ENCODE assay signal across 1 cellular context in the genomic region with DNA sequence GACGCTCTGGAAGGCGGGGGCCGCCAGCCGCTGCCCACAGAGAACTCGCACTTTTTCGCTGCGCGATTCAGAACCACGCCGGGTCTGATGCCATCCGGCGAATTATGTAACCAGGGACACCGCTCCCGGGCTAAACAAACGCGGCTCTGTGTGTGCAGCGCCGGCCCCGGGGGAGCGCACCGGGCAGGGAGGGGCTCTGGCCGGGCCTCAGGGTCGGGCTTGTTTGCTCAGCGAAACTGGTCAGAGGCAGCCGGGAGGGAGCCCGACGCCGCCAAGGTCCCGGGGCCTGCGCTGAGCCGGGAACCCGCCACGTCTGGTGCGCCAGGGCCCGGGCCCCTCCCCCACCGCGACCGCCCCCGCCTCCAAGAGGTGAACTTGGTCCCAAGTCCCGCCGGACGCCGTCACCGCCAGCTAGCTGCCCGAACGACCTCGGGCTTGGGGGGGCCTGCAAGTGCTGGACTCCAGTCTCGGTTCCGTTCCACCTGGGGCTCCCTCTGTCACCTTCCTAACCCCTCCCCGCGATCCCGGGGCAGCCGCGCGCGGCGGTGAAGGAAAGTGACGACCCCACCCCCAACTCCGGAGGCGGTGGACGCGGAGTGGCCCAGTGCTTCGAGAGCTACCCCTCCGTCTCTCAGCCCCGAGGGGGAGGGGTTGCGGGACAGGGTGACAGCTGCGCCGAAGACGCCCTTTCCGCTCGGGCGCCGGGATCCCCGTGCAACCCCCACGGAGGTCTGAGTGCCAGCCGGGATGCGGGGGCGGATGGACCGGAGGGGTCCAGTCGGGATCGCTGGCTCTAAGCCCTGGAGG.
TF ChIP-seq lines count a peak whose summit lies in the region.

No MANE protein-coding gene starts in this region.

TF ChIP-seq in HepG2, 621 proteins besides CTCF, POLR2A, EP300 and RAD21 (continued from another document and continues in another):
- TF ChIP-seq, protein P1, sequence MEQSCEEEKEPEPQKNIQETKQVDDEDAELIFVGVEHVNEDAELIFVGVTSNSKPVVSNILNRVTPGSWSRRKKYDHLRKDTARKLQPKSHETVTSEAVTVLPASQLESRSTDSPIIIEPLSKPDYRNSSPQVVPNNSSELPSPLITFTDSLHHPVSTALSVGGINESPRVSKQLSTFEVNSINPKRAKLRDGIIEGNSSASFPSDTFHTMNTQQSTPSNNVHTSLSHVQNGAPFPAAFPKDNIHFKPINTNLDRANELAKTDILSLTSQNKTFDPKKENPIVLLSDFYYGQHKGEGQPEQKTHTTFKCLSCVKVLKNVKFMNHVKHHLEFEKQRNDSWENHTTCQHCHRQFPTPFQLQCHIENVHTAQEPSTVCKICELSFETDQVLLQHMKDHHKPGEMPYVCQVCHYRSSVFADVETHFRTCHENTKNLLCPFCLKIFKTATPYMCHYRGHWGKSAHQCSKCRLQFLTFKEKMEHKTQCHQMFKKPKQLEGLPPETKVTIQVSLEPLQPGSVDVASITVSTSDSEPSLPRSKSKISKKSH (CRISPR knock-in tag; IDR thresholded peaks at IDR 0.05; ENCODE audit: borderline replicate concordance) = no peak
- TF ChIP-seq ADNP (CRISPR knock-in tag; IDR thresholded peaks at IDR 0.05) = no peak
- no peak for TF ChIP-seq ZNF766 (CRISPR knock-in tag; IDR thresholded peaks at IDR 0.05; ENCODE audit: borderline replicate concordance)
- TF ChIP-seq ZNF746 (CRISPR knock-in tag; IDR thresholded peaks at IDR 0.05) = peak; percentile 92
- TF ChIP-seq, protein P2, sequence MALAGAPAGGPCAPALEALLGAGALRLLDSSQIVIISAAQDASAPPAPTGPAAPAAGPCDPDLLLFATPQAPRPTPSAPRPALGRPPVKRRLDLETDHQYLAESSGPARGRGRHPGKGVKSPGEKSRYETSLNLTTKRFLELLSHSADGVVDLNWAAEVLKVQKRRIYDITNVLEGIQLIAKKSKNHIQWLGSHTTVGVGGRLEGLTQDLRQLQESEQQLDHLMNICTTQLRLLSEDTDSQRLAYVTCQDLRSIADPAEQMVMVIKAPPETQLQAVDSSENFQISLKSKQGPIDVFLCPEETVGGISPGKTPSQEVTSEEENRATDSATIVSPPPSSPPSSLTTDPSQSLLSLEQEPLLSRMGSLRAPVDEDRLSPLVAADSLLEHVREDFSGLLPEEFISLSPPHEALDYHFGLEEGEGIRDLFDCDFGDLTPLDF (CRISPR knock-in tag; IDR thresholded peaks at IDR 0.05) = peak; percentile 40; the same call in 1 of the 2 replicates
- TF ChIP-seq MBNL3 (CRISPR knock-in tag; conservative IDR thresholded peaks at IDR 0.05) = no peak
- TF ChIP-seq, protein P3, sequence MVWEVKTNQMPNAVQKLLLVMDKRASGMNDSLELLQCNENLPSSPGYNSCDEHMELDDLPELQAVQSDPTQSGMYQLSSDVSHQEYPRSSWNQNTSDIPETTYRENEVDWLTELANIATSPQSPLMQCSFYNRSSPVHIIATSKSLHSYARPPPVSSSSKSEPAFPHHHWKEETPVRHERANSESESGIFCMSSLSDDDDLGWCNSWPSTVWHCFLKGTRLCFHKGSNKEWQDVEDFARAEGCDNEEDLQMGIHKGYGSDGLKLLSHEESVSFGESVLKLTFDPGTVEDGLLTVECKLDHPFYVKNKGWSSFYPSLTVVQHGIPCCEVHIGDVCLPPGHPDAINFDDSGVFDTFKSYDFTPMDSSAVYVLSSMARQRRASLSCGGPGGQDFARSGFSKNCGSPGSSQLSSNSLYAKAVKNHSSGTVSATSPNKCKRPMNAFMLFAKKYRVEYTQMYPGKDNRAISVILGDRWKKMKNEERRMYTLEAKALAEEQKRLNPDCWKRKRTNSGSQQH (CRISPR knock-in tag; IDR thresholded peaks at IDR 0.05; ENCODE audit: low read depth) = 0 out of 2 replicates have a peak, but pooled peaks have one; percentile 9
- no peak for TF ChIP-seq ZNF704 (CRISPR knock-in tag; IDR thresholded peaks at IDR 0.05; ENCODE audit: borderline replicate concordance)
- peak; percentile 52; the same call in 1 of the 2 replicates for TF ChIP-seq ARNTL (CRISPR knock-in tag; IDR thresholded peaks at IDR 0.05)
- no peak for TF ChIP-seq JARID2 (CRISPR knock-in tag; IDR thresholded peaks at IDR 0.05; ENCODE audit: insufficient replicate concordance)
- no peak for TF ChIP-seq DNMT3B (CRISPR knock-in tag; conservative IDR thresholded peaks at IDR 0.05)
- TF ChIP-seq, protein P4, sequence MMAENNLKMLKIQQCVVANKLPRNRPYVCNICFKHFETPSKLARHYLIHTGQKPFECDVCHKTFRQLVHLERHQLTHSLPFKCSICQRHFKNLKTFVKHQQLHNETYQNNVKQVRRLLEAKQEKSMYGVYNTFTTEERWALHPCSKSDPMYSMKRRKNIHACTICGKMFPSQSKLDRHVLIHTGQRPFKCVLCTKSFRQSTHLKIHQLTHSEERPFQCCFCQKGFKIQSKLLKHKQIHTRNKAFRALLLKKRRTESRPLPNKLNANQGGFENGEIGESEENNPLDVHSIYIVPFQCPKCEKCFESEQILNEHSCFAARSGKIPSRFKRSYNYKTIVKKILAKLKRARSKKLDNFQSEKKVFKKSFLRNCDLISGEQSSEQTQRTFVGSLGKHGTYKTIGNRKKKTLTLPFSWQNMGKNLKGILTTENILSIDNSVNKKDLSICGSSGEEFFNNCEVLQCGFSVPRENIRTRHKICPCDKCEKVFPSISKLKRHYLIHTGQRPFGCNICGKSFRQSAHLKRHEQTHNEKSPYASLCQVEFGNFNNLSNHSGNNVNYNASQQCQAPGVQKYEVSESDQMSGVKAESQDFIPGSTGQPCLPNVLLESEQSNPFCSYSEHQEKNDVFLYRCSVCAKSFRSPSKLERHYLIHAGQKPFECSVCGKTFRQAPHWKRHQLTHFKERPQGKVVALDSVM (CRISPR knock-in tag; IDR thresholded peaks at IDR 0.05) = 0 out of 2 replicates have a peak, but pooled peaks have one; percentile 11
- no peak for TF ChIP-seq IKZF1 (IDR thresholded peaks at IDR 0.05)
- no peak for TF ChIP-seq MZF1 (CRISPR knock-in tag; IDR thresholded peaks at IDR 0.05; ENCODE audit: borderline replicate concordance)
- no peak for TF ChIP-seq SMC3 (IDR thresholded peaks at IDR 0.05; ENCODE audit: low read length)
- peak; percentile 68; the same call in 1 of the 2 replicates for TF ChIP-seq RCOR2 (CRISPR knock-in tag; IDR thresholded peaks at IDR 0.05)
- TF ChIP-seq ZBTB20 (CRISPR knock-in tag; IDR thresholded peaks at IDR 0.05; ENCODE audit: borderline replicate concordance, low read depth) = no peak
- TF ChIP-seq HDAC2 (CRISPR knock-in tag; IDR thresholded peaks at IDR 0.05) = peak; percentile 83; the same call in 1 of the 2 replicates
- peak; percentile 81 for TF ChIP-seq PHF21A (CRISPR knock-in tag; IDR thresholded peaks at IDR 0.05)
- 0 out of 2 replicates have a peak, but pooled peaks have one; percentile 54 for TF ChIP-seq MLLT10 (CRISPR knock-in tag; IDR thresholded peaks at IDR 0.05)
- TF ChIP-seq TBX2 (CRISPR knock-in tag; IDR thresholded peaks at IDR 0.05; ENCODE audit: borderline replicate concordance) = peak; percentile 84
- TF ChIP-seq ZNF780A (CRISPR knock-in tag; IDR thresholded peaks at IDR 0.05) = no peak; the same call in 1 of the 2 replicates
- TF ChIP-seq ZBTB49 (CRISPR knock-in tag; IDR thresholded peaks at IDR 0.05; ENCODE audit: borderline replicate concordance) = no peak
- no peak for TF ChIP-seq ASH2L (IDR thresholded peaks at IDR 0.05; ENCODE audit: insufficient read length, low read depth, low read length)
- peak; percentile 84 for TF ChIP-seq IKZF5 (CRISPR knock-in tag; IDR thresholded peaks at IDR 0.05)
- TF ChIP-seq, protein P5, sequence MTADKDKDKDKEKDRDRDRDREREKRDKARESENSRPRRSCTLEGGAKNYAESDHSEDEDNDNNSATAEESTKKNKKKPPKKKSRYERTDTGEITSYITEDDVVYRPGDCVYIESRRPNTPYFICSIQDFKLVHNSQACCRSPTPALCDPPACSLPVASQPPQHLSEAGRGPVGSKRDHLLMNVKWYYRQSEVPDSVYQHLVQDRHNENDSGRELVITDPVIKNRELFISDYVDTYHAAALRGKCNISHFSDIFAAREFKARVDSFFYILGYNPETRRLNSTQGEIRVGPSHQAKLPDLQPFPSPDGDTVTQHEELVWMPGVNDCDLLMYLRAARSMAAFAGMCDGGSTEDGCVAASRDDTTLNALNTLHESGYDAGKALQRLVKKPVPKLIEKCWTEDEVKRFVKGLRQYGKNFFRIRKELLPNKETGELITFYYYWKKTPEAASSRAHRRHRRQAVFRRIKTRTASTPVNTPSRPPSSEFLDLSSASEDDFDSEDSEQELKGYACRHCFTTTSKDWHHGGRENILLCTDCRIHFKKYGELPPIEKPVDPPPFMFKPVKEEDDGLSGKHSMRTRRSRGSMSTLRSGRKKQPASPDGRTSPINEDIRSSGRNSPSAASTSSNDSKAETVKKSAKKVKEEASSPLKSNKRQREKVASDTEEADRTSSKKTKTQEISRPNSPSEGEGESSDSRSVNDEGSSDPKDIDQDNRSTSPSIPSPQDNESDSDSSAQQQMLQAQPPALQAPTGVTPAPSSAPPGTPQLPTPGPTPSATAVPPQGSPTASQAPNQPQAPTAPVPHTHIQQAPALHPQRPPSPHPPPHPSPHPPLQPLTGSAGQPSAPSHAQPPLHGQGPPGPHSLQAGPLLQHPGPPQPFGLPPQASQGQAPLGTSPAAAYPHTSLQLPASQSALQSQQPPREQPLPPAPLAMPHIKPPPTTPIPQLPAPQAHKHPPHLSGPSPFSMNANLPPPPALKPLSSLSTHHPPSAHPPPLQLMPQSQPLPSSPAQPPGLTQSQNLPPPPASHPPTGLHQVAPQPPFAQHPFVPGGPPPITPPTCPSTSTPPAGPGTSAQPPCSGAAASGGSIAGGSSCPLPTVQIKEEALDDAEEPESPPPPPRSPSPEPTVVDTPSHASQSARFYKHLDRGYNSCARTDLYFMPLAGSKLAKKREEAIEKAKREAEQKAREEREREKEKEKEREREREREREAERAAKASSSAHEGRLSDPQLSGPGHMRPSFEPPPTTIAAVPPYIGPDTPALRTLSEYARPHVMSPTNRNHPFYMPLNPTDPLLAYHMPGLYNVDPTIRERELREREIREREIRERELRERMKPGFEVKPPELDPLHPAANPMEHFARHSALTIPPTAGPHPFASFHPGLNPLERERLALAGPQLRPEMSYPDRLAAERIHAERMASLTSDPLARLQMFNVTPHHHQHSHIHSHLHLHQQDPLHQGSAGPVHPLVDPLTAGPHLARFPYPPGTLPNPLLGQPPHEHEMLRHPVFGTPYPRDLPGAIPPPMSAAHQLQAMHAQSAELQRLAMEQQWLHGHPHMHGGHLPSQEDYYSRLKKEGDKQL (CRISPR knock-in tag; IDR thresholded peaks at IDR 0.05; ENCODE audit: low read depth) = peak; percentile 67; the same call in 1 of the 2 replicates
- peak; percentile 74 for TF ChIP-seq SRSF1 (optimal IDR thresholded peaks at IDR 0.05; ENCODE audit: low read depth, low read length)
- peak; percentile 62; the same call in 1 of the 2 replicates for TF ChIP-seq YEATS2 (CRISPR knock-in tag; IDR thresholded peaks at IDR 0.05; ENCODE audit: borderline replicate concordance)
- no peak; the same call in 1 of the 2 replicates for TF ChIP-seq RFX1 (IDR thresholded peaks at IDR 0.05)
- TF ChIP-seq MEF2D (CRISPR knock-in tag; IDR thresholded peaks at IDR 0.05) = peak; percentile 45
- peak; percentile 13; the same call in 1 of the 2 replicates for TF ChIP-seq ZNF232 (CRISPR knock-in tag; IDR thresholded peaks at IDR 0.05; ENCODE audit: borderline replicate concordance)
- TF ChIP-seq DDIT3 (CRISPR knock-in tag; IDR thresholded peaks at IDR 0.05) = no peak
- TF ChIP-seq, protein P6, sequence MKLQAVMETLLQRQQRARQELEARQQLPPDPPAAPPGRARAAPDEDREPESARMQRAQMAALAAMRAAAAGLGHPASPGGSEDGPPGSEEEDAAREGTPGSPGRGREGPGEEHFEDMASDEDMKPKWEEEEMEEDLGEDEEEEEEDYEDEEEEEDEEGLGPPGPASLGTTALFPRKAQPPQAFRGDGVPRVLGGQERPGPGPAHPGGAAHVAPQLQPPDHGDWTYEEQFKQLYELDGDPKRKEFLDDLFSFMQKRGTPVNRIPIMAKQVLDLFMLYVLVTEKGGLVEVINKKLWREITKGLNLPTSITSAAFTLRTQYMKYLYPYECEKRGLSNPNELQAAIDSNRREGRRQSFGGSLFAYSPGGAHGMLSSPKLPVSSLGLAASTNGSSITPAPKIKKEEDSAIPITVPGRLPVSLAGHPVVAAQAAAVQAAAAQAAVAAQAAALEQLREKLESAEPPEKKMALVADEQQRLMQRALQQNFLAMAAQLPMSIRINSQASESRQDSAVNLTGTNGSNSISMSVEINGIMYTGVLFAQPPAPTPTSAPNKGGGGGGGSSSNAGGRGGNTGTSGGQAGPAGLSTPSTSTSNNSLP (IDR thresholded peaks at IDR 0.05; ENCODE audit: low read depth, low read length) = no peak
- peak; percentile 34; the same call in 1 of the 2 replicates for TF ChIP-seq ZNF460 (CRISPR knock-in tag; IDR thresholded peaks at IDR 0.05; ENCODE audit: borderline replicate concordance)
- TF ChIP-seq SYNCRIP (IDR thresholded peaks at IDR 0.05; ENCODE audit: insufficient read depth, low read depth, low read length) = no peak
- TF ChIP-seq NFE2 (CRISPR knock-in tag; IDR thresholded peaks at IDR 0.05) = no peak
- TF ChIP-seq KDM6A (CRISPR knock-in tag; IDR thresholded peaks at IDR 0.05; ENCODE audit: low read depth) = peak; percentile 62
